Comparison of ENCODE assay signal across 8 cellular contexts in the genomic region with DNA sequence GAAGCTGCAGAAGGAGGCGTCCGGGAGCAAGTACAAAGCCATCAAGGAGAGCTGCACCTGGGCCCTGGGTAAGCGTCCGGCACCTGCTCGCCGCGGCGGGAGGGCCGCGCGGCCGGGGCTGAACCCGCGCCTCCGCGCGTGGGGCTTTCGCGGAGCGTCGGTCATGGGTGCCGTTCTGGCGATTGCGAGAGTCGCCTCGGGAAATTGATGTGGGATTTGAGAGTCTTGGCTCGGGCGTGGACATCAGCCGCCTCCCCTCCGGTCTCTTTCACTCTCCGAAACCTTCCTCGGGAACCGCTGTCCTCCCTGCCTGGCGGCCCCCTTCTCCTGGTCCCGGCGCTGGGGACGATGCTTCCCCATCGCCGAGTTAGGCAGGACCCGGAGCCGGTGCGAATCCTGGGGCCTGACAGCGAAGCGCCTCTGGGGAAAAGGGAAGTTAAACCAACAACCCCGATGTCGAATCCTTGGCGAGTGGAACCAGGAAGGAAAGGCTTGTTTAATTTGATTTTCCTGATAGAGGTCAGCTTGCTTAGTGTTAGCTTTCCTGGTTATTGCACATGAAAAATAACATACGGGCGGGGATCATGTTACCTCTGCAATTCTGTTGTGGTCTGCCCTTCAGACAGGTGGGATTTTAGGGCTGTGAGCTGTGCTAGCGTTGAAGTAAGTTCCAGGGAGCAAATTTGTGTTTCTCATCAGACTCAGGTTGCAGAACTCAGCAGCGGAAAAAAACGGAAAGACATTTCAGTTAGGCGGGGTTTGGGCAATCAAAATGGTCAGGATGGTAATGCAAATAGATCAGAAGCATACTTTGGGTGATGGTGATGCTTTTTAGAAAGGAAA. TPM values are rescaled to one million over a fixed set of nuclear protein-coding genes. Genes with fewer than 3 reads are reported as not detected.
DNase-seq lines count a peak whose midpoint lies in the region; ATAC-seq and TF ChIP-seq lines count a peak whose summit lies in the region.

No MANE protein-coding gene starts in this region.

- H3K27me3 ChIP-seq in Peyer's patch (no peaks in the 10 kb centered on the region), duodenal mucosa (ENCODE audit: control insufficient read depth in 1 of 2, insufficient read depth in 2 of 2, low read length in 2 of 2) (peaks cover 7 to 14% of the 10 kb centered on the region in 2 donors), thymus (ENCODE audit: control insufficient read depth, insufficient read depth) (peaks cover 29% of the 10 kb centered on the region)

- peak overlapping the region; percentile 40 to 67 for H3K9ac ChIP-seq in duodenal mucosa (ENCODE audit: low read depth in 1 of 2, low read length in 2 of 2)

- WGBS in thymus, result 2% methylated on average over 53 of the region's 53 CpGs

- no peaks in the 10 kb centered on the region for H3K9me3 ChIP-seq in Peyer's patch
- no peaks in the 10 kb centered on the region for H3K9me3 ChIP-seq in duodenal mucosa (ENCODE audit: control insufficient read depth in 1 of 2, low read length in 2 of 2)
- no peaks in the 10 kb centered on the region for H3K9me3 ChIP-seq in thymus (ENCODE audit: control insufficient read depth)

- TF ChIP-seq POLR2A in Peyer's patch (IDR thresholded peaks at IDR 0.05), result no peak

- H3K27ac ChIP-seq in Peyer's patch (peak overlapping the region in 3 of 4 donors; percentile 48 to 68 (median 63)), duodenal mucosa (ENCODE audit: low read depth, low read length) (peak overlapping the region; percentile 22), thymus (ENCODE audit: low read depth) (no peak overlapping the region)

- TF ChIP-seq CTCF in Peyer's patch (IDR thresholded peaks at IDR 0.05), result no peak

- ATAC-seq in HG03095 (IDR thresholded peaks at IDR 0.05; ENCODE audit: unreplicated experiment) (peak; percentile 27), HG03469 (IDR thresholded peaks at IDR 0.05; ENCODE audit: unreplicated experiment) (no peak)

- H3K36me3 ChIP-seq in Peyer's patch (no peaks in the 10 kb centered on the region), duodenal mucosa (ENCODE audit: control insufficient read depth in 1 of 2, insufficient read depth in 2 of 2, low read length in 2 of 2) (no peaks in the 10 kb centered on the region), thymus (ENCODE audit: control insufficient read depth, insufficient read depth) (no peaks in the 10 kb centered on the region)

- H3K4me1 ChIP-seq in Peyer's patch, result peaks cover 0 to 14% (median 7%) of the 10 kb centered on the region in 4 donors
- H3K4me1 ChIP-seq in duodenal mucosa (ENCODE audit: control insufficient read depth in 1 of 2, insufficient read depth in 2 of 2, low read length in 2 of 2), result peaks cover 5 to 10% of the 10 kb centered on the region in 2 donors
- no peaks in the 10 kb centered on the region for H3K4me1 ChIP-seq in thymus (ENCODE audit: control insufficient read depth, insufficient read depth, low read length)

- DNase-seq in activated T-cell treated with anti-CD3 and anti-CD28 coated beads, Interleukin-2, amount 50 U/mL, for 1 hour, result peak; percentile 19
- no peak for DNase-seq in activated T-cell treated with anti-CD3 and anti-CD28 coated beads for 4 hours
- DNase-seq in Peyer's patch, result peak in 1 of 3 donors; percentile 64
- peak; percentile 47 for DNase-seq in medulla oblongata (ENCODE audit: extremely low spot score)

- peak overlapping the region; percentile 38 to 71 (median 60) for H3K4me3 ChIP-seq in Peyer's patch
- peak overlapping the region; percentile 76 to 81 for H3K4me3 ChIP-seq in duodenal mucosa (ENCODE audit: low read depth in 1 of 2, low read length in 2 of 2)
- H3K4me3 ChIP-seq in thymus (ENCODE audit: low read length), result peak overlapping the region; percentile 38

RNA-seq across cellular contexts. Expression of gene ARFGEF3, which starts 0.6 kb away (rescaled TPM):
- total RNA-seq in Peyer's patch, result 10 to 100 TPM in 2 of 4 donors, 1 to 10 TPM in 2; 8.9 to 12.0 (median 10.5) TPM
- polyA plus RNA-seq in thymus, result 0.21 TPM

RNA-seq across cellular contexts. Expression of gene PERP, which starts 55.1 kb away (rescaled TPM):
- total RNA-seq in Peyer's patch, result 10 to 100 TPM in 3 of 4 donors, 1 to 10 TPM in 1; 7.4 to 84.8 (median 46.2) TPM
- polyA plus RNA-seq in thymus, result 182 TPM

RNA-seq across cellular contexts. Expression of gene PBOV1, which starts 56.0 kb away (rescaled TPM):
- not detected for total RNA-seq in Peyer's patch
- not detected for polyA plus RNA-seq in thymus
